Comparison of ENCODE assay signal across 1 cellular context in genomic region chr11:47248304-47248663, GRCh38.
TF ChIP-seq lines count a peak whose summit lies in the region.

No MANE protein-coding gene starts in this region.

TF ChIP-seq in liver, 16 proteins besides CTCF, POLR2A, EP300 and RAD21 (continued from another document):
- TF ChIP-seq REST (IDR thresholded peaks at IDR 0.05): no peak
- no peak for TF ChIP-seq GABPA (IDR thresholded peaks at IDR 0.05 in 1 of 2, conservative IDR thresholded peaks at IDR 0.05 in 1 of 2)
- no peak for TF ChIP-seq FOXA1 (IDR thresholded peaks at IDR 0.05)
- no peak for TF ChIP-seq RXRA (IDR thresholded peaks at IDR 0.05)
- TF ChIP-seq TAF1 (conservative IDR thresholded peaks at IDR 0.05): no peak
